8 cellular contexts compared by ENCODE assay signal in genomic region chr13:33194820-33195692, GRCh38.
DNase-seq lines count a peak whose midpoint lies in the region; ATAC-seq and TF ChIP-seq lines count a peak whose summit lies in the region.

No MANE protein-coding gene starts in this region.

- peak overlapping the region; percentile 42 for H3K4me3 ChIP-seq in coronary artery

- peak overlapping the region; percentile 16 to 67 for H3K27ac ChIP-seq in coronary artery

- DNase-seq in COR-L47 (lab: John Stamatoyannopoulos, UW) (peak; percentile 7), coronary artery (ENCODE audit: low spot score) (no peak), renal cortical epithelial cell (ENCODE audit: low read depth) (peak; percentile 73), cerebellar nuclear complex (lab: John Stamatoyannopoulos, UW) (no peak), OCI-M1 (lab: John Stamatoyannopoulos, UW) (no peak), SIG-M5 (lab: John Stamatoyannopoulos, UW) (no peak)

- ATAC-seq in GM21360 (IDR thresholded peaks at IDR 0.05; ENCODE audit: unreplicated experiment) (peak; percentile 88), HG03520 (IDR thresholded peaks at IDR 0.05; ENCODE audit: unreplicated experiment) (peak; percentile 90)

- no peak for TF ChIP-seq CTCF in coronary artery (IDR thresholded peaks at IDR 0.05)

Comparison
In these comparisons a context has a peak if more than half of its experiments do, and no peak if none do; other contexts are left out.
1. DNase-seq: peak in COR-L47 (single experiment) and renal cortical epithelial cell (single experiment); none in coronary artery (single experiment), cerebellar nuclear complex (0 of 2), OCI-M1 (single experiment) and SIG-M5 (single experiment).